17 cellular contexts compared by ENCODE assay signal in the genomic region with DNA sequence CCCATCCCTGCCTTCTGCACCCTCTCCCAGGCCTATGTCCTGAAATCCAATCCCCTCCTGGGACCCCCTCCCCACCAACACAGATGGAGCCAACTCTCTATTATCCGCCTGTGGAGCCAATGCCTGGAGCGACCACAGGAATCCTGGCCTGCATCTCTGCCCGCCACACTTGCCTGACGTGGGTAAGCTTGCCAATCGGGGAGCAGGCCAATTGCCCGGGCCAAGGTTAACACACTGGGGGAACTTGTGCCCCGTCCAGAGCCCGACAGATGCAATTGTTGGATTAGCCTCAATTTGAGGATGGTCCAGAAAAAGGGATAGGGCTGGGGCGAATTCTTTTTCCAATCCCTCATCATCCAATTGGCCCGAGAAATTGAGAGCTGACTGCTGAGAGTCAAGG. TPM values are rescaled to one million over a fixed set of nuclear protein-coding genes. Genes with fewer than 3 reads are reported as not detected.
A peak's percentile ranks its signal among the peaks of the same experiment; 100 is the strongest.
DNase-seq lines count a peak whose midpoint lies in the region; ATAC-seq and TF ChIP-seq lines count a peak whose summit lies in the region.
"Had no signal": no experiment of that assay in that cellular context is flagged by ENCODE, and none has a peak within 500 bp of the region (broad histone marks: within the 10 kb centered on the region; RNA-seq: fewer than 3 reads in every experiment).

No MANE protein-coding gene starts in this region.

- H3K27ac ChIP-seq in heart right ventricle (peak overlapping the region in 8 of 10 donors; percentile 79 to 89 (median 87)), neural progenitor cell (no peak overlapping the region), esophagus squamous epithelium (no peak overlapping the region)

- peak overlapping the region; percentile 57 for H3K4me3 Mint-ChIP-seq in neural progenitor cell
- H3K4me3 Mint-ChIP-seq: CD14-positive monocyte had no signal

- ATAC-seq in heart right ventricle (peak; percentile 31 to 69 (median 48)), GM18858 (IDR thresholded peaks at IDR 0.05; ENCODE audit: unreplicated experiment) (no peak)
- ATAC-seq in activated naive CD4-positive, alpha-beta T cell treated with anti-CD3 and anti-CD28 coated beads, Interleukin-2, amount 50 U/mL, for 72 hours: no peak

- H3K9me3 Mint-ChIP-seq in neural progenitor cell: no peaks in the 10 kb centered on the region
- H3K9me3 Mint-ChIP-seq in activated naive CD4-positive, alpha-beta T cell treated with anti-CD3 and anti-CD28 coated beads, Interleukin-2, amount 50 U/mL, for 72 hours: no peaks in the 10 kb centered on the region

- in situ Hi-C loops in G401 (cut with HindIII; ENCODE audit: low sequenced_read_pairs): no loop called here

- H3K9me3 ChIP-seq in heart right ventricle: no peaks in the 10 kb centered on the region
- H3K9me3 ChIP-seq in neural progenitor cell (ENCODE audit: low read depth): no peaks in the 10 kb centered on the region
- no peaks in the 10 kb centered on the region for H3K9me3 ChIP-seq in esophagus squamous epithelium

- peaks cover 12% of the 10 kb centered on the region for H3K27me3 Mint-ChIP-seq in neural progenitor cell (ENCODE audit: insufficient read depth, low read depth)

- H3K4me2 ChIP-seq in neural progenitor cell: no peak overlapping the region

- no peak overlapping the region for H3K4me3 ChIP-seq in heart right ventricle
- no peak overlapping the region for H3K4me3 ChIP-seq in neural progenitor cell
- H3K4me3 ChIP-seq in esophagus squamous epithelium: no peak overlapping the region

- H3K4me1 ChIP-seq in heart right ventricle (peaks cover 5 to 42% (median 25%) of the 10 kb centered on the region in 9 donors), neural progenitor cell (peaks cover 4% of the 10 kb centered on the region), esophagus squamous epithelium (peaks cover under 1 to 12% (median 2%) of the 10 kb centered on the region in 3 donors)

- intact Hi-C loops in heart right ventricle (cut with DNase I) (no loop called here), esophagus squamous epithelium (cut with DNase I) (no loop called here)

- peaks cover 5% of the 10 kb centered on the region for H3K4me1 Mint-ChIP-seq in neural progenitor cell

- WGBS in heart right ventricle, 2 donors: 48 to 62% methylated on average over 10 of the region's 10 CpGs
- WGBS in esophagus squamous epithelium, 2 donors: 33 to 39% methylated on average over 5 to 7 of the region's 10 CpGs

- no peaks in the 10 kb centered on the region for H3K79me2 ChIP-seq in neural progenitor cell (ENCODE audit: low read depth)

- TF ChIP-seq POLR2A in esophagus squamous epithelium (IDR thresholded peaks at IDR 0.05): no peak

- peak; percentile 47 for DNase-seq in G401 (ENCODE audit: low spot score)
- peak; percentile 59 for DNase-seq in astrocyte of the hippocampus (ENCODE audit: low read depth, low spot score)
- DNase-seq in heart right ventricle: peak; percentile 56 to 68
- DNase-seq in neural progenitor cell (ENCODE audit: low spot score): no peak
- no peak for DNase-seq in SK-N-DZ (ENCODE audit: low spot score)
- no peak for DNase-seq in esophagus squamous epithelium (lab: John Stamatoyannopoulos, UW)
- DNase-seq in activated naive CD4-positive, alpha-beta T cell treated with anti-CD3 and anti-CD28 coated beads, Interleukin-2, amount 50 U/mL, for 72 hours (ENCODE audit: low spot score in 2 of 2): no peak
- DNase-seq: DMS79, HCEC 1CT, IMR-90, Kasumi-1, NCI-H1930, NCI-H524 treated with DMSO at 0.1 percent for 48 hours, OCI-M1, RPMI8226 had no signal

- no peaks in the 10 kb centered on the region for H4K20me1 ChIP-seq in neural progenitor cell (ENCODE audit: low read depth)

- no peak for TF ChIP-seq CTCF in heart right ventricle (IDR thresholded peaks at IDR 0.05)
- no peak for TF ChIP-seq CTCF in neural progenitor cell (IDR thresholded peaks at IDR 0.05)
- TF ChIP-seq CTCF in esophagus squamous epithelium (IDR thresholded peaks at IDR 0.05): no peak

- no peak overlapping the region for H2AFZ ChIP-seq in neural progenitor cell (replicated peaks)

- H3K36me3 ChIP-seq in heart right ventricle: peaks cover 0 to 26% (median 0%) of the 10 kb centered on the region in 9 donors
- H3K36me3 ChIP-seq in neural progenitor cell: no peaks in the 10 kb centered on the region
- H3K36me3 ChIP-seq in esophagus squamous epithelium: peaks cover 0 to 6% (median 0%) of the 10 kb centered on the region in 3 donors

- no peak overlapping the region for H3K27ac Mint-ChIP-seq in neural progenitor cell
- H3K27ac Mint-ChIP-seq in activated naive CD4-positive, alpha-beta T cell treated with anti-CD3 and anti-CD28 coated beads, Interleukin-2, amount 50 U/mL, for 72 hours: no peak overlapping the region
- H3K27ac Mint-ChIP-seq: CD14-positive monocyte had no signal

- H3K36me3 Mint-ChIP-seq in neural progenitor cell: no peaks in the 10 kb centered on the region
- H3K36me3 Mint-ChIP-seq in activated naive CD4-positive, alpha-beta T cell treated with anti-CD3 and anti-CD28 coated beads, Interleukin-2, amount 50 U/mL, for 72 hours: no peaks in the 10 kb centered on the region

- H3K9ac ChIP-seq in neural progenitor cell: no peak overlapping the region

- peaks cover 7% of the 10 kb centered on the region for H3F3A ChIP-seq in neural progenitor cell (ENCODE audit: low read depth)

- H3K27me3 ChIP-seq in heart right ventricle: no peaks in the 10 kb centered on the region
- no peaks in the 10 kb centered on the region for H3K27me3 ChIP-seq in neural progenitor cell
- H3K27me3 ChIP-seq in esophagus squamous epithelium: no peaks in the 10 kb centered on the region

RNA-seq across cellular contexts. Expression of a gene that starts 5.9 kb away (rescaled TPM):
- total RNA-seq in G401 (2014; rRNA removed; shearing (Covaris generic)): 24.9 and 28.2 TPM in 2 replicates
- total RNA-seq in heart right ventricle (10 to 100 TPM; 19.5 to 34.3 (median 21.3) TPM), neural progenitor cell (ENCODE audit: low replicate concordance) (9.1 and 30.3 TPM in 2 replicates), esophagus squamous epithelium (10 to 100 TPM; 17.2 to 36.5 (median 30.0) TPM)
- polyA plus RNA-seq in heart right ventricle: 10 to 100 TPM; 18.7 to 25.7 TPM
- polyA plus RNA-seq in SK-N-DZ (2014; cell fraction: cytosol; rRNA removed): 26.1 and 26.6 TPM in 2 replicates
- 16.0 and 21.9 TPM in 2 replicates for polyA plus RNA-seq in SK-N-DZ (2014; cell fraction: nucleus; rRNA removed)
- 10 to 100 TPM; 18.4 to 19.8 TPM for total RNA-seq in activated naive CD4-positive, alpha-beta T cell treated with anti-CD3 and anti-CD28 coated beads, Interleukin-2, amount 50 U/mL, for 72 hours

RNA-seq across cellular contexts. Expression of a gene that starts 20.5 kb away (rescaled TPM):
- not detected in 2 replicates for total RNA-seq in G401 (2014; rRNA removed; shearing (Covaris generic))
- total RNA-seq in heart right ventricle: 1 to 10 TPM in 5 of 10 donors, under 1 TPM in 5; 0.19 to 6.6 (median 0.85) TPM
- polyA plus RNA-seq in heart right ventricle: 1 to 10 TPM in 1 of 2 donors, under 1 TPM in 1; 0.64 to 1.6 TPM
- not detected in 2 replicates for total RNA-seq in neural progenitor cell (ENCODE audit: low replicate concordance)
- not detected in 2 replicates for polyA plus RNA-seq in SK-N-DZ (2014; cell fraction: cytosol; rRNA removed)
- polyA plus RNA-seq in SK-N-DZ (2014; cell fraction: nucleus; rRNA removed): 0.03 TPM in 1 of 2 replicates, not detected in the other
- 1 to 10 TPM; 2.2 to 5.7 (median 2.9) TPM for total RNA-seq in esophagus squamous epithelium
- total RNA-seq in activated naive CD4-positive, alpha-beta T cell treated with anti-CD3 and anti-CD28 coated beads, Interleukin-2, amount 50 U/mL, for 72 hours: 100 to 1,000 TPM in 1 of 2 donors, 10 to 100 TPM in 1; 64.5 to 101 TPM
- total RNA-seq: IMR-90 had no signal

RNA-seq across cellular contexts. Expression of a gene that starts 25.1 kb away (rescaled TPM):
- total RNA-seq in G401 (2014; rRNA removed; shearing (Covaris generic)): 86.3 and 92.4 TPM in 2 replicates
- total RNA-seq in heart right ventricle: 100 to 1,000 TPM in 1 of 10 donors, 10 to 100 TPM in 9; 45.2 to 101 (median 63.1) TPM
- 100 to 1,000 TPM in 1 of 2 donors, 10 to 100 TPM in 1; 53.6 to 140 TPM for polyA plus RNA-seq in heart right ventricle
- 131 and 210 TPM in 2 replicates for total RNA-seq in neural progenitor cell (ENCODE audit: low replicate concordance)
- polyA plus RNA-seq in SK-N-DZ (2014; cell fraction: cytosol; rRNA removed): 78.7 and 82.9 TPM in 2 replicates
- polyA plus RNA-seq in SK-N-DZ (2014; cell fraction: nucleus; rRNA removed): 390 and 410 TPM in 2 replicates
- 10 to 100 TPM; 33.9 to 90.2 (median 63.4) TPM for total RNA-seq in esophagus squamous epithelium
- 100 to 1,000 TPM in 1 of 2 donors, 10 to 100 TPM in 1; 70.9 to 114 TPM for total RNA-seq in activated naive CD4-positive, alpha-beta T cell treated with anti-CD3 and anti-CD28 coated beads, Interleukin-2, amount 50 U/mL, for 72 hours

RNA-seq across cellular contexts. Expression of a gene that starts 35.5 kb away (rescaled TPM):
- total RNA-seq in G401 (2014; rRNA removed; shearing (Covaris generic)): not detected in 2 replicates
- total RNA-seq in heart right ventricle (not detected), neural progenitor cell (ENCODE audit: low replicate concordance) (not detected in 2 replicates), esophagus squamous epithelium (not detected)
- not detected for polyA plus RNA-seq in heart right ventricle
- polyA plus RNA-seq in SK-N-DZ (2014; cell fraction: cytosol; rRNA removed): not detected in 2 replicates
- polyA plus RNA-seq in SK-N-DZ (2014; cell fraction: nucleus; rRNA removed): not detected in 2 replicates
- total RNA-seq in activated naive CD4-positive, alpha-beta T cell treated with anti-CD3 and anti-CD28 coated beads, Interleukin-2, amount 50 U/mL, for 72 hours: under 1 TPM; 0.09 to 0.29 TPM
- total RNA-seq: IMR-90 had no signal
- polyA plus RNA-seq: IMR-90 had no signal

Comparison
In these comparisons a context has a peak if more than half of its experiments do, and no peak if none do; other contexts are left out.
1. DNase-seq: peak in G401 (single experiment), astrocyte of the hippocampus (single experiment) and heart right ventricle (2 of 2); none in neural progenitor cell (single experiment), SK-N-DZ (single experiment), esophagus squamous epithelium (single experiment) and activated naive CD4-positive, alpha-beta T cell treated with anti-CD3 and anti-CD28 coated beads, Interleukin-2, amount 50 U/mL, for 72 hours (0 of 2).
2. ATAC-seq: peak in heart right ventricle (8 of 8); none in GM18858 (single experiment) and activated naive CD4-positive, alpha-beta T cell treated with anti-CD3 and anti-CD28 coated beads, Interleukin-2, amount 50 U/mL, for 72 hours (0 of 2).
3. H3K27ac ChIP-seq: peak in heart right ventricle (8 of 10); none in neural progenitor cell (single experiment) and esophagus squamous epithelium (0 of 4).
4. RNA of a gene that starts 20.5 kb away (total RNA-seq): 64.5 to 101 TPM in activated naive CD4-positive, alpha-beta T cell treated with anti-CD3 and anti-CD28 coated beads, Interleukin-2, amount 50 U/mL, for 72 hours; 2.2 to 5.7 TPM in esophagus squamous epithelium, 0.19 to 6.6 TPM in heart right ventricle, not detected in G401 and not detected in neural progenitor cell; every median in the first group is over 4 times any median in the second.